8 cellular contexts compared by ENCODE assay signal in genomic region chr6:131182991-131183425, GRCh38. TPM values are rescaled to one million over a fixed set of nuclear protein-coding genes. Genes with fewer than 3 reads are reported as not detected.
A peak's percentile ranks its signal among the peaks of the same experiment; 100 is the strongest.
DNase-seq lines count a peak whose midpoint lies in the region; ATAC-seq, FAIRE-seq and TF ChIP-seq lines count a peak whose summit lies in the region.

No MANE protein-coding gene starts in this region.

- H3K27me3 ChIP-seq in BE2C = no peaks in the 10 kb centered on the region
- no peaks in the 10 kb centered on the region for H3K27me3 ChIP-seq in upper lobe of right lung

- H3K27ac ChIP-seq in kidney (ENCODE audit: low read depth in 2 of 2, low read length in 2 of 2) (no peak overlapping the region), upper lobe of right lung (no peak overlapping the region)

- intact Hi-C loops in kidney (cut with DNase I) = no loop called here
- intact Hi-C loops in upper lobe of right lung (cut with DNase I) = no loop called here

- H3K4me1 Mint-ChIP-seq in activated naive CD8-positive, alpha-beta T cell treated with anti-CD3 and anti-CD28 coated beads, Interleukin-2, amount 10 ng/mL, durations not matched to agents 7 days and 5 days = peaks cover 7% of the 10 kb centered on the region

- peak; percentile 43 for ATAC-seq in GM18870 (IDR thresholded peaks at IDR 0.05; ENCODE audit: unreplicated experiment)
- peak; percentile 86 for ATAC-seq in activated naive CD8-positive, alpha-beta T cell treated with anti-CD3 and anti-CD28 coated beads, Interleukin-2, amount 10 ng/mL, durations not matched to agents 7 days and 5 days (ENCODE audit: low read depth)
- ATAC-seq in upper lobe of right lung = peak; percentile 25
- no peak for ATAC-seq in GM21360 (IDR thresholded peaks at IDR 0.05; ENCODE audit: unreplicated experiment)

- H3K4me3 Mint-ChIP-seq in activated naive CD8-positive, alpha-beta T cell treated with anti-CD3 and anti-CD28 coated beads, Interleukin-2, amount 10 ng/mL, durations not matched to agents 7 days and 5 days = peak overlapping the region; percentile 82

- H3K36me3 ChIP-seq in BE2C (no peaks in the 10 kb centered on the region), kidney (ENCODE audit: control insufficient read depth in 1 of 2, insufficient read depth in 2 of 2, low read length in 2 of 2) (peaks cover 0 to 5% of the 10 kb centered on the region in 2 donors), upper lobe of right lung (no peaks in the 10 kb centered on the region)

- peaks cover 43% of the 10 kb centered on the region for H3K36me3 Mint-ChIP-seq in activated naive CD8-positive, alpha-beta T cell treated with anti-CD3 and anti-CD28 coated beads, Interleukin-2, amount 10 ng/mL, durations not matched to agents 7 days and 5 days

- H3K27ac Mint-ChIP-seq in activated naive CD8-positive, alpha-beta T cell treated with anti-CD3 and anti-CD28 coated beads, Interleukin-2, amount 10 ng/mL, durations not matched to agents 7 days and 5 days = peak overlapping the region; percentile 99

- H3K9me3 Mint-ChIP-seq in activated naive CD8-positive, alpha-beta T cell treated with anti-CD3 and anti-CD28 coated beads, Interleukin-2, amount 10 ng/mL, durations not matched to agents 7 days and 5 days = peaks cover 2% of the 10 kb centered on the region

- POLR2A ChIA-PET in activated naive CD8-positive, alpha-beta T cell treated with anti-CD3 and anti-CD28 coated beads, Interleukin-2, amount 10 ng/mL, durations not matched to agents 7 days and 5 days (lab: Charles Lee) = interaction anchor here (0.6 to 2.9 kb wide), 5 partner anchors 16 to 351 kb away, joined by 3 to 19 read pairs (median 5); no protein-coding TSS in a partner anchor

- H3K9me3 ChIP-seq in BE2C = no peaks in the 10 kb centered on the region
- H3K9me3 ChIP-seq in kidney (ENCODE audit: control insufficient read depth in 1 of 2, low read length in 2 of 2) = no peaks in the 10 kb centered on the region
- no peaks in the 10 kb centered on the region for H3K9me3 ChIP-seq in upper lobe of right lung

- H3K9ac ChIP-seq in kidney (ENCODE audit: low read length in 2 of 2) = no peak overlapping the region

- TF ChIP-seq CTCF in BE2C (IDR thresholded peaks at IDR 0.05; ENCODE audit: low read depth, low read length) (peak; percentile 6; the same call in 1 of the 2 replicates), kidney (IDR thresholded peaks at IDR 0.05; ENCODE audit: borderline replicate concordance, extremely low read depth, insufficient read depth) (peak; percentile 31), upper lobe of right lung (IDR thresholded peaks at IDR 0.05) (peak; percentile 41)

- H3K4me3 ChIP-seq in BE2C (ENCODE audit: low read depth, low read length) (no peak overlapping the region), kidney (ENCODE audit: low read length in 2 of 2) (no peak overlapping the region), upper lobe of right lung (no peak overlapping the region)

- DNase-seq in BE2C (no peak), NCI-H146 (lab: John Stamatoyannopoulos, UW) (peak; percentile 78), kidney (no peak), upper lobe of right lung (no peak), GOT3 (lab: John Stamatoyannopoulos, UW) (no peak)
- DNase-seq in activated naive CD8-positive, alpha-beta T cell treated with anti-CD3 and anti-CD28 coated beads, Interleukin-2, amount 10 ng/mL, durations not matched to agents 7 days and 5 days = peak; percentile 56

- no peak for FAIRE-seq in kidney (lab: Jason Lieb, UNC)

- H3K27me3 Mint-ChIP-seq in activated naive CD8-positive, alpha-beta T cell treated with anti-CD3 and anti-CD28 coated beads, Interleukin-2, amount 10 ng/mL, durations not matched to agents 7 days and 5 days = no peaks in the 10 kb centered on the region

- H3K4me1 ChIP-seq in BE2C (no peaks in the 10 kb centered on the region), kidney (ENCODE audit: control insufficient read depth in 1 of 2, insufficient read depth in 1 of 2, low read depth in 1 of 2, low read length in 2 of 2) (no peaks in the 10 kb centered on the region), upper lobe of right lung (no peaks in the 10 kb centered on the region)

RNA-seq across cellular contexts. Expression of gene AKAP7, which starts 47.7 kb away (rescaled TPM):
- polyA plus RNA-seq in BE2C (2012; ENCODE audit: insufficient read depth, insufficient read length, low read depth) = not detected
- 10 to 100 TPM; 12.6 to 13.1 TPM for total RNA-seq in activated naive CD8-positive, alpha-beta T cell treated with anti-CD3 and anti-CD28 coated beads, Interleukin-2, amount 10 ng/mL, durations not matched to agents 7 days and 5 days
- total RNA-seq in kidney = 12.0 TPM
- 7.9 TPM for polyA plus RNA-seq in kidney (ENCODE audit: insufficient read depth, low read depth, low replicate concordance)
- total RNA-seq in upper lobe of right lung = 11.1 TPM

Comparison
In these comparisons a context has a peak if more than half of its experiments do, and no peak if none do; other contexts are left out.
1. DNase-seq: peak in NCI-H146 (single experiment) and activated naive CD8-positive, alpha-beta T cell treated with anti-CD3 and anti-CD28 coated beads, Interleukin-2, amount 10 ng/mL, durations not matched to agents 7 days and 5 days (single experiment); none in BE2C (single experiment), kidney (single experiment), upper lobe of right lung (single experiment) and GOT3 (single experiment).
2. Peak in every context shown above with its lines, with median percentiles within 50 percentile points of each other: CTCF ChIP-seq.